28 cellular contexts compared by ENCODE assay signal in the genomic region with DNA sequence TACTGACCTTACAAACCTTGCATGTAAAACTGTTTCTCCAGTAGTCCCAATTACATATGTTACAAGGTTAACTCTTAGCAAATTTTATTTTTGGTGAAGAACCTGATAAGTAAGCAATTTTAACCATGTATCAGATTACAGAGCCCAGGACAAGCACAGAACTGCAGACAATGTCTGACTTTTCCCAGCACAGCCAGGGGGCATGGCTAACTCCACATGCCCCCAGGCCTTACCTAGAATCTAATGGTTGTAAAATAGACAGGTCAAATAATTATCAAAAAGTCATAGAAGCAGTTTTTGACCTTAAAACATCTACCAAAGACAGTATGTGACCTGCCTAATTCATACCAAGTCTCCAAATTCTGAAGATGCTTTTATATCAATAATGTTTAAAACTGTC.
"Had no signal": no experiment of that assay in that cellular context is flagged by ENCODE, and none has a peak within 500 bp of the region (broad histone marks: within the 10 kb centered on the region; RNA-seq: fewer than 3 reads in every experiment).

No MANE protein-coding gene starts in this region.

- ATAC-seq: stimulated activated effector memory CD8-positive, alpha-beta T cell treated with anti-CD3 and anti-CD28 coated beads, Interleukin-12 subunit alpha, Interleukin-12 subunit beta, amount 100 ng/mL, for 72 hours; stimulated activated memory B cell treated with anti-CD40 and anti-IgM and Interleukin-4, amounts not matched to agents 10 μg/mL and 1 μg/mL and 100 μg/mL, for 72 hours; stimulated activated naive B cell treated with anti-CD40 and anti-IgM and Interleukin-4, amounts not matched to agents 10 μg/mL and 1 μg/mL and 100 μg/mL, for 72 hours; stimulated activated naive CD8-positive, alpha-beta T cell treated with anti-CD3 and anti-CD28 coated beads, Interleukin-15, amount 100 ng/mL, for 72 hours; stimulated activated naive CD8-positive, alpha-beta T cell treated with anti-CD3 and anti-CD28 coated beads, Interleukin-15, Interleukin-2, amounts not matched to agents 100 U/mL and 50 U/mL, for 24 hours; upper lobe of right lung had no signal

- H3K4me1 ChIP-seq: stomach, suprapubic skin, testis, thyroid gland, tibial artery, tibial nerve, transverse colon, upper lobe of left lung, upper lobe of right lung, uterus, vagina had no signal

- H3K4me3 ChIP-seq: stomach, suprapubic skin, testis, thoracic aorta, thyroid gland, tibial artery, tibial nerve, transverse colon, upper lobe of left lung, upper lobe of right lung, uterus, vagina had no signal

- H3K36me3 Mint-ChIP-seq: stimulated activated effector memory CD8-positive, alpha-beta T cell treated with anti-CD3 and anti-CD28 coated beads, Interleukin-12 subunit alpha, Interleukin-12 subunit beta, amount 100 ng/mL, for 72 hours; type B pancreatic cell had no signal

- H3K4me1 Mint-ChIP-seq: stimulated activated memory B cell treated with anti-CD40 and anti-IgM and Interleukin-4, amounts not matched to agents 10 μg/mL and 1 μg/mL and 100 μg/mL, for 72 hours had no signal

- H3K27me3 ChIP-seq: stomach, suprapubic skin, testis, thyroid gland, tibial artery, tibial nerve, transverse colon, upper lobe of left lung, upper lobe of right lung, uterus, vagina had no signal

- H3K36me3 ChIP-seq: stomach, suprapubic skin, thoracic aorta, thyroid gland, tibial artery, tibial nerve, transverse colon, upper lobe of left lung, upper lobe of right lung, uterus, vagina had no signal

- H3K9me3 Mint-ChIP-seq: type B pancreatic cell had no signal

- H3K27me3 Mint-ChIP-seq: stimulated activated memory B cell treated with anti-CD40 and anti-IgM and Interleukin-4, amounts not matched to agents 10 μg/mL and 1 μg/mL and 100 μg/mL, for 72 hours; stimulated activated naive B cell treated with anti-CD40 and anti-IgM and Interleukin-4, amounts not matched to agents 10 μg/mL and 1 μg/mL and 100 μg/mL, for 72 hours; stimulated activated naive CD8-positive, alpha-beta T cell treated with anti-CD3 and anti-CD28 coated beads, Interleukin-15, amount 100 ng/mL, for 72 hours; stimulated activated naive CD8-positive, alpha-beta T cell treated with anti-CD3 and anti-CD28 coated beads, Interleukin-15, Interleukin-2, amounts not matched to agents 100 ng/mL and 50 ng/mL, for 24 hours; type B pancreatic cell had no signal

- DNase-seq: stimulated activated CD4-positive, alpha-beta T cell treated with anti-CD3 and anti-CD28 coated beads, Interleukin-2, amount 100 ng/mL, for 48 hours; stimulated activated CD4-positive, alpha-beta T cell treated with anti-CD3 and anti-CD28 coated beads, Interleukin-4, amount 100 ng/mL, for 1 hour; stimulated activated CD4-positive, alpha-beta T cell treated with anti-CD3 and anti-CD28 coated beads, Interleukin-4, amount 100 ng/mL, for 24 hours; stimulated activated CD4-positive, alpha-beta T cell treated with anti-CD3 and anti-CD28 coated beads, Interleukin-4, amount 100 ng/mL, for 4 hours; stimulated activated CD8-positive, alpha-beta memory T cell treated with anti-CD3 and anti-CD28 coated beads, Interleukin-4, amount 100 ng/mL, for 48 hours; stimulated activated naive B cell treated with anti-CD40 and anti-IgM and Interleukin-4, amounts not matched to agents 10 μg/mL and 1 μg/mL and 100 μg/mL, for 72 hours; stimulated activated naive CD4-positive, alpha-beta T cell; stimulated activated naive CD4-positive, alpha-beta T cell treated with Interleukin-2 at 50 U/mL for 16 hours; stimulated activated naive CD8-positive, alpha-beta T cell treated with anti-CD3 and anti-CD28 coated beads, Interleukin-15, amount 100 ng/mL, for 72 hours; stimulated activated naive CD8-positive, alpha-beta T cell treated with anti-CD3 and anti-CD28 coated beads, Interleukin-15, Interleukin-2, amounts not matched to agents 100 U/mL and 50 U/mL, for 24 hours; stomach; substantia nigra; testis; thyroid gland; tibial artery; transverse colon; upper lobe of left lung; upper lobe of right lung; uterus had no signal

- H3K9me3 ChIP-seq: testis, thoracic aorta, thyroid gland, tibial artery, transverse colon, upper lobe of right lung, uterus, vagina had no signal

- FAIRE-seq: urothelium cell line had no signal

- H3K27ac Mint-ChIP-seq: stimulated activated effector memory CD8-positive, alpha-beta T cell treated with anti-CD3 and anti-CD28 coated beads, Interleukin-12 subunit alpha, Interleukin-12 subunit beta, amount 100 ng/mL, for 72 hours; stimulated activated memory B cell treated with anti-CD40 and anti-IgM and Interleukin-4, amounts not matched to agents 10 μg/mL and 1 μg/mL and 100 μg/mL, for 72 hours; stimulated activated naive B cell treated with anti-CD40 and anti-IgM and Interleukin-4, amounts not matched to agents 10 μg/mL and 1 μg/mL and 100 μg/mL, for 72 hours; stimulated activated naive CD8-positive, alpha-beta T cell treated with anti-CD3 and anti-CD28 coated beads, Interleukin-15, amount 100 ng/mL, for 72 hours; stimulated activated naive CD8-positive, alpha-beta T cell treated with anti-CD3 and anti-CD28 coated beads, Interleukin-15, Interleukin-2, amounts not matched to agents 100 ng/mL and 50 ng/mL, for 24 hours; type B pancreatic cell had no signal

- H3K27ac ChIP-seq: stomach, suprapubic skin, testis, thoracic aorta, thyroid gland, tibial artery, tibial nerve, transverse colon, upper lobe of left lung, upper lobe of right lung, uterus, vagina had no signal

- H3K4me3 Mint-ChIP-seq: stimulated activated effector memory CD8-positive, alpha-beta T cell treated with anti-CD3 and anti-CD28 coated beads, Interleukin-12 subunit alpha, Interleukin-12 subunit beta, amount 100 ng/mL, for 72 hours; stimulated activated memory B cell treated with anti-CD40 and anti-IgM and Interleukin-4, amounts not matched to agents 10 μg/mL and 1 μg/mL and 100 μg/mL, for 72 hours; stimulated activated naive B cell treated with anti-CD40 and anti-IgM and Interleukin-4, amounts not matched to agents 10 μg/mL and 1 μg/mL and 100 μg/mL, for 72 hours; stimulated activated naive CD8-positive, alpha-beta T cell treated with anti-CD3 and anti-CD28 coated beads, Interleukin-15, amount 100 ng/mL, for 72 hours; stimulated activated naive CD8-positive, alpha-beta T cell treated with anti-CD3 and anti-CD28 coated beads, Interleukin-15, Interleukin-2, amounts not matched to agents 100 ng/mL and 50 ng/mL, for 24 hours; type B pancreatic cell had no signal
